ENCODE assay signal across 1 cellular context in the genomic region with DNA sequence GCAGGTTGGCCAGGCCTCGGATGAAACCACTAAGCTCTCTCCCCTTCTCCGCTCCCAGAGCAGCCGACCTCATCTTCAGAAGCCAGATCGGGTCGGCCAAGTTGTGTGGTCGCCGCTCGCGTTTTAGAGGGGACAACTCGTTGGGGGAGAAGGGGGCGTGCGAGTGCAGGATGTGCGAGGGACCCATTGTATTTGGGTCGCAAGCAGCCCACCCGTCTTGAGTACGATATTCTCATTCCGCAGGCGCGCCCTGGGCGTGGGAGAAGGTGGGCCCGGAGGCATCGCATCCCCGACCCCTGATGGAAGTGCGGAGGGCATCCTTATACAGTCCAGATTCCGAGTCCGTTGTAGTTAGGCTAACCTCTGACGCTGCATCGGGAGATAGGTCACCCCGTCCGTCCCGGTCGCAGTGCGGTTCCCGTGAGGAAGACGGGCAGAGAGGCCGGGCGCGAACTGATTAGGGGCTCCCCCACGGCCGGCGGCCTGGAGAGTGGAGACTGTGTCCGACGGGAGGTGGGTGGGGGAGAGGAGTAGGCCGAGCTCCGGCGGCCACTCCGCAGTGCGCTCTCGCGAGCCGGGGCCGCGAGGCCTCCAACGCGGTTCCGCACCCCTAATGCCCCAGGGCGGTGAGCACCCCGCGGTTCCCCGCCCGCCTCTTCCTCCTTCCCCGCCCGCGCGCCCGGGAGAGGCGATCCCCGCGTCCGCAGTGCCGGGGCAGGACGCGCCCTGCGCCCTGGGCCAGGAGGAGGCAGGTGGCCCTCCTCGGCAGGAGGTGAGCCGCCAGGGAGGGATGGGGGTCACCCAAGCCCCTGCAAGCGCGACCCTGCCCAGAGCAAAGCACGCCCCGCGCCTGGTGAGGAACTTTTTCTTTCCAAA.
A peak's percentile ranks its signal among the peaks of the same experiment; 100 is the strongest.
TF ChIP-seq lines count a peak whose summit lies in the region.

No MANE protein-coding gene starts in this region.

TF ChIP-seq in HepG2, 621 proteins besides CTCF, POLR2A, EP300 and RAD21 (continued from another document and continues in another):
- TF ChIP-seq SMAD9 (CRISPR knock-in tag; IDR thresholded peaks at IDR 0.05) (peak; percentile 80; the same call in 1 of the 2 replicates), SOX5 (CRISPR knock-in tag; IDR thresholded peaks at IDR 0.05; ENCODE audit: borderline replicate concordance) (no peak), MYPOP (CRISPR knock-in tag; IDR thresholded peaks at IDR 0.05) (peak; percentile 10; the same call in 1 of the 2 replicates), ZNF317 (CRISPR knock-in tag; IDR thresholded peaks at IDR 0.05) (0 out of 2 replicates have a peak, but pooled peaks have one; percentile 43), HNRNPL (IDR thresholded peaks at IDR 0.05; ENCODE audit: low read depth, low read length) (peak; percentile 72), ZNF577 (CRISPR knock-in tag; IDR thresholded peaks at IDR 0.05; ENCODE audit: borderline replicate concordance, low read depth) (no peak; the same call in 1 of the 2 replicates), ZNF292 (CRISPR knock-in tag; IDR thresholded peaks at IDR 0.05; ENCODE audit: borderline replicate concordance, low read depth) (no peak), TEAD2 (CRISPR knock-in tag; IDR thresholded peaks at IDR 0.05) (no peak), GRHL1 (CRISPR knock-in tag; conservative IDR thresholded peaks at IDR 0.05) (no peak), ZNF841 (CRISPR knock-in tag; IDR thresholded peaks at IDR 0.05; ENCODE audit: borderline replicate concordance) (peak; percentile 14; the same call in 1 of the 2 replicates), TOPORS (CRISPR knock-in tag; IDR thresholded peaks at IDR 0.05) (peak; percentile 14), ZSCAN21 (CRISPR knock-in tag; IDR thresholded peaks at IDR 0.05; ENCODE audit: borderline replicate concordance) (peak; percentile 88; the same call in 1 of the 2 replicates), ZSCAN20 (CRISPR knock-in tag; IDR thresholded peaks at IDR 0.05; ENCODE audit: borderline replicate concordance) (no peak; the same call in 1 of the 2 replicates), ZSCAN30 (CRISPR knock-in tag; IDR thresholded peaks at IDR 0.05) (peak; percentile 9; the same call in 1 of the 2 replicates), ZBTB39 (CRISPR knock-in tag; IDR thresholded peaks at IDR 0.05) (0 out of 2 replicates have a peak, but pooled peaks have one; percentile 20), TFDP2 (CRISPR knock-in tag; IDR thresholded peaks at IDR 0.05) (no peak; the same call in 1 of the 2 replicates), ZNF563 (CRISPR knock-in tag; IDR thresholded peaks at IDR 0.05) (no peak; the same call in 1 of the 2 replicates), ZNF567 (CRISPR knock-in tag; IDR thresholded peaks at IDR 0.05; ENCODE audit: borderline replicate concordance) (0 out of 2 replicates have a peak, but pooled peaks have one; percentile 27), CBX1 (IDR thresholded peaks at IDR 0.05; ENCODE audit: low read depth) (peak; percentile 8), PLSCR1 (CRISPR knock-in tag; IDR thresholded peaks at IDR 0.05; ENCODE audit: borderline replicate concordance) (no peak), ESRRA (CRISPR knock-in tag; IDR thresholded peaks at IDR 0.05; ENCODE audit: low read depth) (0 out of 2 replicates have a peak, but pooled peaks have one; percentile 33), GZF1 (CRISPR knock-in tag; IDR thresholded peaks at IDR 0.05) (no peak; the same call in none of the 2 replicates), AGO2 (optimal IDR thresholded peaks at IDR 0.05; ENCODE audit: low read depth, low read length) (peak; percentile 99), SMYD3 (CRISPR knock-in tag; IDR thresholded peaks at IDR 0.05) (no peak), ZNF326 (CRISPR knock-in tag; IDR thresholded peaks at IDR 0.05; ENCODE audit: borderline replicate concordance) (no peak)
- TF ChIP-seq, protein P1, sequence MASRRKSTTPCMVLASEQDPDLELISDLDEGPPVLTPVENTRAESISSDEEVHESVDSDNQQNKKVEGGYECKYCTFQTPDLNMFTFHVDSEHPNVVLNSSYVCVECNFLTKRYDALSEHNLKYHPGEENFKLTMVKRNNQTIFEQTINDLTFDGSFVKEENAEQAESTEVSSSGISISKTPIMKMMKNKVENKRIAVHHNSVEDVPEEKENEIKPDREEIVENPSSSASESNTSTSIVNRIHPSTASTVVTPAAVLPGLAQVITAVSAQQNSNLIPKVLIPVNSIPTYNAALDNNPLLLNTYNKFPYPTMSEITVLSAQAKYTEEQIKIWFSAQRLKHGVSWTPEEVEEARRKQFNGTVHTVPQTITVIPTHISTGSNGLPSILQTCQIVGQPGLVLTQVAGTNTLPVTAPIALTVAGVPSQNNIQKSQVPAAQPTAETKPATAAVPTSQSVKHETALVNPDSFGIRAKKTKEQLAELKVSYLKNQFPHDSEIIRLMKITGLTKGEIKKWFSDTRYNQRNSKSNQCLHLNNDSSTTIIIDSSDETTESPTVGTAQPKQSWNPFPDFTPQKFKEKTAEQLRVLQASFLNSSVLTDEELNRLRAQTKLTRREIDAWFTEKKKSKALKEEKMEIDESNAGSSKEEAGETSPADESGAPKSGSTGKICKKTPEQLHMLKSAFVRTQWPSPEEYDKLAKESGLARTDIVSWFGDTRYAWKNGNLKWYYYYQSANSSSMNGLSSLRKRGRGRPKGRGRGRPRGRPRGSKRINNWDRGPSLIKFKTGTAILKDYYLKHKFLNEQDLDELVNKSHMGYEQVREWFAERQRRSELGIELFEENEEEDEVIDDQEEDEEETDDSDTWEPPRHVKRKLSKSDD (CRISPR knock-in tag; IDR thresholded peaks at IDR 0.05; ENCODE audit: low read depth): no peak
- TF ChIP-seq, protein P2, sequence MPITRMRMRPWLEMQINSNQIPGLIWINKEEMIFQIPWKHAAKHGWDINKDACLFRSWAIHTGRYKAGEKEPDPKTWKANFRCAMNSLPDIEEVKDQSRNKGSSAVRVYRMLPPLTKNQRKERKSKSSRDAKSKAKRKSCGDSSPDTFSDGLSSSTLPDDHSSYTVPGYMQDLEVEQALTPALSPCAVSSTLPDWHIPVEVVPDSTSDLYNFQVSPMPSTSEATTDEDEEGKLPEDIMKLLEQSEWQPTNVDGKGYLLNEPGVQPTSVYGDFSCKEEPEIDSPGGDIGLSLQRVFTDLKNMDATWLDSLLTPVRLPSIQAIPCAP (CRISPR knock-in tag; IDR thresholded peaks at IDR 0.05; ENCODE audit: low read depth): peak; percentile 74; the same call in 1 of the 2 replicates
- TF ChIP-seq, protein P3, sequence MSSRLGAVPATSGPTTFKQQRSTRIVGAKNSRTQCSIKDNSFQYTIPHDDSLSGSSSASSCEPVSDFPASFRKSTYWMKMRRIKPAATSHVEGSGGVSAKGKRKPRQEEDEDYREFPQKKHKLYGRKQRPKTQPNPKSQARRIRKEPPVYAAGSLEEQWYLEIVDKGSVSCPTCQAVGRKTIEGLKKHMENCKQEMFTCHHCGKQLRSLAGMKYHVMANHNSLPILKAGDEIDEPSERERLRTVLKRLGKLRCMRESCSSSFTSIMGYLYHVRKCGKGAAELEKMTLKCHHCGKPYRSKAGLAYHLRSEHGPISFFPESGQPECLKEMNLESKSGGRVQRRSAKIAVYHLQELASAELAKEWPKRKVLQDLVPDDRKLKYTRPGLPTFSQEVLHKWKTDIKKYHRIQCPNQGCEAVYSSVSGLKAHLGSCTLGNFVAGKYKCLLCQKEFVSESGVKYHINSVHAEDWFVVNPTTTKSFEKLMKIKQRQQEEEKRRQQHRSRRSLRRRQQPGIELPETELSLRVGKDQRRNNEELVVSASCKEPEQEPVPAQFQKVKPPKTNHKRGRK (CRISPR knock-in tag; IDR thresholded peaks at IDR 0.05): no peak
- TF ChIP-seq, protein P4, sequence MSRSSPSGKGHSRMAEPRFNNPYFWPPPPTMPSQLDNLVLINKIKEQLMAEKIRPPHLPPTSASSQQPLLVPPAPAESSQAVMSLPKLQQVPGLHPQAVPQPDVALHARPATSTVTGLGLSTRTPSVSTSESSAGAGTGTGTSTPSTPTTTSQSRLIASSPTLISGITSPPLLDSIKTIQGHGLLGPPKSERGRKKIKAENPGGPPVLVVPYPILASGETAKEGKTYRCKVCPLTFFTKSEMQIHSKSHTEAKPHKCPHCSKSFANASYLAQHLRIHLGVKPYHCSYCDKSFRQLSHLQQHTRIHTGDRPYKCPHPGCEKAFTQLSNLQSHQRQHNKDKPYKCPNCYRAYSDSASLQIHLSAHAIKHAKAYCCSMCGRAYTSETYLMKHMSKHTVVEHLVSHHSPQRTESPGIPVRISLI (CRISPR knock-in tag; IDR thresholded peaks at IDR 0.05; ENCODE audit: borderline replicate concordance): no peak
- TF ChIP-seq, protein P5, sequence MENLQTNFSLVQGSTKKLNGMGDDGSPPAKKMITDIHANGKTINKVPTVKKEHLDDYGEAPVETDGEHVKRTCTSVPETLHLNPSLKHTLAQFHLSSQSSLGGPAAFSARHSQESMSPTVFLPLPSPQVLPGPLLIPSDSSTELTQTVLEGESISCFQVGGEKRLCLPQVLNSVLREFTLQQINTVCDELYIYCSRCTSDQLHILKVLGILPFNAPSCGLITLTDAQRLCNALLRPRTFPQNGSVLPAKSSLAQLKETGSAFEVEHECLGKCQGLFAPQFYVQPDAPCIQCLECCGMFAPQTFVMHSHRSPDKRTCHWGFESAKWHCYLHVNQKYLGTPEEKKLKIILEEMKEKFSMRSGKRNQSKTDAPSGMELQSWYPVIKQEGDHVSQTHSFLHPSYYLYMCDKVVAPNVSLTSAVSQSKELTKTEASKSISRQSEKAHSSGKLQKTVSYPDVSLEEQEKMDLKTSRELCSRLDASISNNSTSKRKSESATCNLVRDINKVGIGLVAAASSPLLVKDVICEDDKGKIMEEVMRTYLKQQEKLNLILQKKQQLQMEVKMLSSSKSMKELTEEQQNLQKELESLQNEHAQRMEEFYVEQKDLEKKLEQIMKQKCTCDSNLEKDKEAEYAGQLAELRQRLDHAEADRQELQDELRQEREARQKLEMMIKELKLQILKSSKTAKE (CRISPR knock-in tag; IDR thresholded peaks at IDR 0.05; ENCODE audit: borderline replicate concordance): no peak
- TF ChIP-seq, protein P6, sequence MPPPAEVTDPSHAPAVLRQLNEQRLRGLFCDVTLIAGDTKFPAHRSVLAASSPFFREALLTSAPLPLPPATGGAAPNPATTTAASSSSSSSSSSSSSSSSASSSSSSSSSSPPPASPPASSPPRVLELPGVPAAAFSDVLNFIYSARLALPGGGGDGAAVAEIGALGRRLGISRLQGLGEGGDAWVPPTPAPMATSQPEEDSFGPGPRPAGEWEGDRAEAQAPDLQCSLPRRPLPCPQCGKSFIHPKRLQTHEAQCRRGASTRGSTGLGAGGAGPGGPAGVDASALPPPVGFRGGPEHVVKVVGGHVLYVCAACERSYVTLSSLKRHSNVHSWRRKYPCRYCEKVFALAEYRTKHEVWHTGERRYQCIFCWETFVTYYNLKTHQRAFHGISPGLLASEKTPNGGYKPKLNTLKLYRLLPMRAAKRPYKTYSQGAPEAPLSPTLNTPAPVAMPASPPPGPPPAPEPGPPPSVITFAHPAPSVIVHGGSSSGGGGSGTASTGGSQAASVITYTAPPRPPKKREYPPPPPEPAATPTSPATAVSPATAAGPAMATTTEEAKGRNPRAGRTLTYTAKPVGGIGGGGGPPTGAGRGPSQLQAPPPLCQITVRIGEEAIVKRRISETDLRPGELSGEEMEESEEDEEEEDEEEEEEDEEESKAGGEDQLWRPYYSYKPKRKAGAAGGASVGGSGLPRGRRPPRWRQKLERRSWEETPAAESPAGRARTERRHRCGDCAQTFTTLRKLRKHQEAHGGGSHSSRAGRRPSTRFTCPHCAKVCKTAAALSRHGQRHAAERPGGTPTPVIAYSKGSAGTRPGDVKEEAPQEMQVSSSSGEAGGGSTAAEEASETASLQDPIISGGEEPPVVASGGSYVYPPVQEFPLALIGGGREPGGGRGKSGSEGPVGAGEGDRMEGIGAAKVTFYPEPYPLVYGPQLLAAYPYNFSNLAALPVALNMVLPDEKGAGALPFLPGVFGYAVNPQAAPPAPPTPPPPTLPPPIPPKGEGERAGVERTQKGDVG (CRISPR knock-in tag; IDR thresholded peaks at IDR 0.05; ENCODE audit: borderline replicate concordance): peak; percentile 56; the same call in 1 of the 2 replicates
